ENCODE assay signal across 37 cellular contexts in genomic region chr2:228344531-228344930, GRCh38.
"Had no signal": no experiment of that assay in that cellular context is flagged by ENCODE, and none has a peak within 500 bp of the region (broad histone marks: within the 10 kb centered on the region; RNA-seq: fewer than 3 reads in every experiment).

No MANE protein-coding gene starts in this region.

- H3K27ac ChIP-seq: adrenal gland, ascending aorta, cardiac muscle cell, VCaP had no signal

- H3K4me3 ChIP-seq: adrenal gland, ascending aorta, cardiac muscle cell had no signal

- H3K36me3 ChIP-seq: adrenal gland, ascending aorta, cardiac muscle cell had no signal

- H3K27ac Mint-ChIP-seq: activated B cell treated with CpG ODN at 0.5 μM for 24 hours; activated CD4-positive, alpha-beta memory T cell treated with anti-CD3 and anti-CD28 coated beads for 36 hours; activated CD4-positive, alpha-beta T cell treated with anti-CD3 and anti-CD28 coated beads, Interleukin-2, amount 10 ng/mL, durations not matched to agents 24 days and 14 days; activated CD8-positive, alpha-beta T cell treated with anti-CD3 and anti-CD28 coated beads for 36 hours; activated naive CD4-positive, alpha-beta T cell treated with anti-CD3 and anti-CD28 coated beads for 36 hours; activated naive CD8-positive, alpha-beta T cell treated with anti-CD3 and anti-CD28 coated beads for 36 hours; activated T-cell treated with anti-CD3 and anti-CD28 coated beads, Interleukin-2, amount 50 U/mL, for 72 hours; activated T-helper 1 cell treated with anti-CD3 and anti-CD28 coated beads, Interleukin-12 subunit alpha, Interleukin-12 subunit beta, Interleukin-2, Interleukin-4 antibody, amounts not matched to agents 30 ng/mL and 10 ng/mL and 1 ng/mL, durations not matched to agents 14 hours and 24 hours and 36 hours; activated T-helper 17 cell treated with anti-CD3 and anti-CD28 coated beads, Interleukin-2, amount 50 U/mL, for 72 hours; brain; T-helper 2 cell treated with Interferon-gamma antibody and Interleukin-4, amounts not matched to agents 5 μg/mL and 100 μg/mL, for 36 hours had no signal

- DNase-seq: activated B cell treated with CpG ODN at 0.5 μM for 24 hours; activated CD4-positive, alpha-beta memory T cell treated with anti-CD3 and anti-CD28 coated beads for 36 hours; activated CD4-positive, alpha-beta T cell treated with anti-CD3 and anti-CD28 coated beads for 4 hours; activated CD4-positive, alpha-beta T cell treated with anti-CD3 and anti-CD28 coated beads, Interleukin-2, amount 10 ng/mL, durations not matched to agents 24 days and 14 days; activated CD4-positive, alpha-beta T cell treated with anti-CD3 and anti-CD28 coated beads, Interleukin-2, amount 50 U/mL, for 1 hour; activated CD4-positive, alpha-beta T cell treated with anti-CD3 and anti-CD28 coated beads, Interleukin-2, amount 50 U/mL, for 4 hours; activated CD4-positive, CD25-positive, alpha-beta regulatory T cell treated with anti-CD3 and anti-CD28 coated beads, Interleukin-2, amount 50 U/mL, for 72 hours; activated CD8-positive, alpha-beta memory T cell treated with anti-CD3 and anti-CD28 coated beads, Interleukin-2, amount 50 U/mL, for 4 hours; activated CD8-positive, alpha-beta T cell treated with anti-CD3 and anti-CD28 coated beads for 36 hours; activated effector memory CD4-positive, alpha-beta T cell treated with anti-CD3 and anti-CD28 coated beads, Interleukin-2, amount 50 U/mL, for 16 hours; activated gamma-delta T cell treated with Interleukin-2 at 50 U/mL for 16 hours; activated naive CD4-positive, alpha-beta T cell; activated naive CD4-positive, alpha-beta T cell treated with anti-CD3 and anti-CD28 coated beads for 36 hours; activated naive CD4-positive, alpha-beta T cell treated with anti-CD3 and anti-CD28 coated beads, Interleukin-2, amount 50 U/mL, for 16 hours; activated naive CD8-positive, alpha-beta T cell treated with anti-CD3 and anti-CD28 coated beads for 36 hours; activated T-cell treated with anti-CD3 and anti-CD28 coated beads for 4 hours; activated T-cell treated with anti-CD3 and anti-CD28 coated beads, Interleukin-2, amount 50 U/mL, for 1 hour; activated T-cell treated with anti-CD3 and anti-CD28 coated beads, Interleukin-2, amount 50 U/mL, for 4 hours; activated T-cell treated with anti-CD3 and anti-CD28 coated beads, Interleukin-2, amount 50 U/mL, for 72 hours; adrenal gland; amygdala; anterior cingulate cortex; caudate nucleus; cerebellar nuclear complex; T-helper 2 cell; T-helper 9 cell had no signal

- FAIRE-seq: bronchial epithelial cell, TTC549 had no signal

- H3K36me3 Mint-ChIP-seq: activated CD4-positive, alpha-beta memory T cell treated with anti-CD3 and anti-CD28 coated beads for 36 hours; activated naive CD4-positive, alpha-beta T cell treated with anti-CD3 and anti-CD28 coated beads, Interleukin-2, amount 50 U/mL, for 72 hours; activated naive CD8-positive, alpha-beta T cell treated with anti-CD3 and anti-CD28 coated beads for 36 hours; brain had no signal

- H3K4me1 Mint-ChIP-seq: activated B cell treated with CpG ODN at 0.5 μM for 24 hours; activated naive CD8-positive, alpha-beta T cell treated with anti-CD3 and anti-CD28 coated beads for 36 hours; activated T-helper 17 cell treated with anti-CD3 and anti-CD28 coated beads, Interleukin-2, amount 50 U/mL, for 72 hours; central memory CD8-positive, alpha-beta T cell had no signal

- H3K27me3 Mint-ChIP-seq: activated B cell treated with CpG ODN at 0.5 μM for 24 hours; activated CD4-positive, alpha-beta memory T cell treated with anti-CD3 and anti-CD28 coated beads for 36 hours; activated CD4-positive, alpha-beta T cell treated with anti-CD3 and anti-CD28 coated beads, Interleukin-2, amount 10 ng/mL, durations not matched to agents 24 days and 14 days; activated CD8-positive, alpha-beta T cell treated with anti-CD3 and anti-CD28 coated beads for 36 hours; activated naive CD8-positive, alpha-beta T cell treated with anti-CD3 and anti-CD28 coated beads for 36 hours; activated T-helper 17 cell treated with anti-CD3 and anti-CD28 coated beads, Interleukin-2, amount 50 U/mL, for 72 hours; central memory CD8-positive, alpha-beta T cell had no signal

- H3K9me3 ChIP-seq: adrenal gland had no signal

- H3K4me1 ChIP-seq: adrenal gland, ascending aorta had no signal

- H3K27me3 ChIP-seq: adrenal gland, ascending aorta, cardiac muscle cell had no signal

- H3K4me3 Mint-ChIP-seq: activated B cell treated with CpG ODN at 0.5 μM for 24 hours; activated CD4-positive, alpha-beta memory T cell treated with anti-CD3 and anti-CD28 coated beads for 36 hours; activated CD4-positive, alpha-beta T cell treated with anti-CD3 and anti-CD28 coated beads, Interleukin-2, amount 10 ng/mL, durations not matched to agents 24 days and 14 days; activated CD8-positive, alpha-beta T cell treated with anti-CD3 and anti-CD28 coated beads for 36 hours; activated naive CD4-positive, alpha-beta T cell treated with anti-CD3 and anti-CD28 coated beads for 36 hours; activated naive CD8-positive, alpha-beta T cell treated with anti-CD3 and anti-CD28 coated beads for 36 hours; activated T-cell treated with anti-CD3 and anti-CD28 coated beads, Interleukin-2, amount 50 U/mL, for 4 hours; activated T-cell treated with anti-CD3 and anti-CD28 coated beads, Interleukin-2, amount 50 U/mL, for 72 hours; activated T-helper 1 cell treated with anti-CD3 and anti-CD28 coated beads, Interleukin-12 subunit alpha, Interleukin-12 subunit beta, Interleukin-2, Interleukin-4 antibody, amounts not matched to agents 30 ng/mL and 10 ng/mL and 1 ng/mL, durations not matched to agents 14 hours and 24 hours and 36 hours; activated T-helper 17 cell treated with anti-CD3 and anti-CD28 coated beads, Interleukin-2, amount 50 U/mL, for 72 hours; brain; central memory CD8-positive, alpha-beta T cell; T-helper 2 cell treated with Interferon-gamma antibody and Interleukin-4, amounts not matched to agents 5 μg/mL and 100 μg/mL, for 36 hours had no signal

- ATAC-seq: activated CD8-positive, alpha-beta T cell treated with anti-CD3 and anti-CD28 coated beads for 36 hours; activated naive CD4-positive, alpha-beta T cell treated with anti-CD3 and anti-CD28 coated beads, Interleukin-2, amount 50 U/mL, for 72 hours; activated T-cell treated with anti-CD3 and anti-CD28 coated beads, Interleukin-2, amount 50 U/mL, for 4 hours; activated T-cell treated with anti-CD3 and anti-CD28 coated beads, Interleukin-2, amount 50 U/mL, for 72 hours; activated T-helper 17 cell treated with anti-CD3 and anti-CD28 coated beads, Interleukin-2, amount 50 U/mL, for 72 hours had no signal
